ENCODE assay signal across 16 cellular contexts in genomic region chr10:115665549-115665948, GRCh38.
"Had no signal": no experiment of that assay in that cellular context is flagged by ENCODE, and none has a peak within 500 bp of the region (broad histone marks: within the 10 kb centered on the region; RNA-seq: fewer than 3 reads in every experiment).

No MANE protein-coding gene starts in this region.

- DNase-seq: activated CD4-positive, alpha-beta T cell treated with anti-CD3 and anti-CD28 coated beads, Interleukin-2, amount 50 U/mL, for 4 hours; activated CD4-positive, CD25-positive, alpha-beta regulatory T cell treated with anti-CD3 and anti-CD28 coated beads, Interleukin-2, amount 50 U/mL, for 72 hours; activated naive CD8-positive, alpha-beta T cell treated with anti-CD3 and anti-CD28 coated beads for 36 hours; activated T-cell treated with anti-CD3 and anti-CD28 coated beads for 4 hours; amygdala; colonic mucosa; islet precursor cell; retina; transverse colon; uterus had no signal

- H3K4me3 Mint-ChIP-seq: activated naive CD8-positive, alpha-beta T cell treated with anti-CD3 and anti-CD28 coated beads for 36 hours; activated T-helper 1 cell treated with anti-CD3 and anti-CD28 coated beads, Interleukin-12 subunit alpha, Interleukin-12 subunit beta, Interleukin-2, Interleukin-4 antibody, amounts not matched to agents 30 ng/mL and 10 ng/mL and 1 ng/mL, durations not matched to agents 14 hours and 24 hours and 36 hours; natural killer cell treated with Interleukin-12 subunit alpha and Interleukin-12 subunit beta and Interleukin-15 and Interleukin-18, amount 100 ng/mL, for 72 hours; stimulated activated naive CD8-positive, alpha-beta T cell treated with anti-CD3 and anti-CD28 coated beads, Interleukin-15, Interleukin-2, amounts not matched to agents 100 ng/mL and 50 ng/mL, for 24 hours; T-helper 1 cell treated with Interleukin-12 subunit alpha and Interleukin-12 subunit beta and Interleukin-4 antibody, amounts not matched to agents 30 μg/mL and 1 μg/mL, for 36 hours had no signal

- H3K36me3 Mint-ChIP-seq: activated naive CD8-positive, alpha-beta T cell treated with anti-CD3 and anti-CD28 coated beads for 36 hours; natural killer cell treated with Interleukin-12 subunit alpha and Interleukin-12 subunit beta and Interleukin-15 and Interleukin-18, amount 100 ng/mL, for 72 hours had no signal

- H3K4me1 Mint-ChIP-seq: activated naive CD8-positive, alpha-beta T cell treated with anti-CD3 and anti-CD28 coated beads for 36 hours had no signal

- H3K27me3 Mint-ChIP-seq: activated naive CD8-positive, alpha-beta T cell treated with anti-CD3 and anti-CD28 coated beads for 36 hours; natural killer cell treated with Interleukin-12 subunit alpha and Interleukin-12 subunit beta and Interleukin-15 and Interleukin-18, amount 100 ng/mL, for 72 hours; stimulated activated naive CD8-positive, alpha-beta T cell treated with anti-CD3 and anti-CD28 coated beads, Interleukin-15, Interleukin-2, amounts not matched to agents 100 ng/mL and 50 ng/mL, for 24 hours had no signal

- H3K9me3 Mint-ChIP-seq: activated naive CD8-positive, alpha-beta T cell treated with anti-CD3 and anti-CD28 coated beads for 36 hours; activated T-helper 1 cell treated with anti-CD3 and anti-CD28 coated beads, Interleukin-12 subunit alpha, Interleukin-12 subunit beta, Interleukin-2, Interleukin-4 antibody, amounts not matched to agents 30 ng/mL and 10 ng/mL and 1 ng/mL, durations not matched to agents 14 hours and 24 hours and 36 hours; stimulated activated naive CD8-positive, alpha-beta T cell treated with anti-CD3 and anti-CD28 coated beads, Interleukin-15, Interleukin-2, amounts not matched to agents 100 ng/mL and 50 ng/mL, for 24 hours; T-helper 1 cell treated with Interleukin-12 subunit alpha and Interleukin-12 subunit beta and Interleukin-4 antibody, amounts not matched to agents 30 μg/mL and 1 μg/mL, for 36 hours had no signal

- H3K27ac Mint-ChIP-seq: activated naive CD8-positive, alpha-beta T cell treated with anti-CD3 and anti-CD28 coated beads for 36 hours; activated T-helper 1 cell treated with anti-CD3 and anti-CD28 coated beads, Interleukin-12 subunit alpha, Interleukin-12 subunit beta, Interleukin-2, Interleukin-4 antibody, amounts not matched to agents 30 ng/mL and 10 ng/mL and 1 ng/mL, durations not matched to agents 14 hours and 24 hours and 36 hours; natural killer cell treated with Interleukin-12 subunit alpha and Interleukin-12 subunit beta and Interleukin-15 and Interleukin-18, amount 100 ng/mL, for 72 hours; stimulated activated naive CD8-positive, alpha-beta T cell treated with anti-CD3 and anti-CD28 coated beads, Interleukin-15, Interleukin-2, amounts not matched to agents 100 ng/mL and 50 ng/mL, for 24 hours; T-helper 1 cell treated with Interleukin-12 subunit alpha and Interleukin-12 subunit beta and Interleukin-4 antibody, amounts not matched to agents 30 μg/mL and 1 μg/mL, for 36 hours had no signal

- H3K4me3 ChIP-seq: colonic mucosa, hepatocyte, lung, transverse colon, uterus had no signal
